In genomic region chr18:5297582-5297981, GRCh38 we compare ENCODE assay signal across 10 cellular contexts. TPM values are rescaled to one million over a fixed set of nuclear protein-coding genes. Genes with fewer than 3 reads are reported as not detected.
DNase-seq lines count a peak whose midpoint lies in the region; ATAC-seq and TF ChIP-seq lines count a peak whose summit lies in the region.
"Had no signal": no experiment of that assay in that cellular context is flagged by ENCODE, and none has a peak within 500 bp of the region (broad histone marks: within the 10 kb centered on the region; RNA-seq: fewer than 3 reads in every experiment).

No MANE protein-coding gene starts in this region.

- no peak for TF ChIP-seq CTCF in CD8-positive, alpha-beta T cell (IDR thresholded peaks at IDR 0.05)
- TF ChIP-seq CTCF in coronary artery (IDR thresholded peaks at IDR 0.05): no peak
- TF ChIP-seq CTCF in body of pancreas (IDR thresholded peaks at IDR 0.05): no peak

- peak overlapping the region; percentile 73 for H2AFZ ChIP-seq in neuron (ENCODE audit: low read depth, low read length)

- no peak overlapping the region for H3K27ac Mint-ChIP-seq in CD8-positive, alpha-beta T cell

- POLR2A ChIA-PET in CD8-positive, alpha-beta T cell (lab: Charles Lee): interaction anchor here (4.8 to 5.7 kb wide), 2 partner anchors 13 to 60 kb away, joined by 88 to 192 read pairs; no protein-coding TSS in a partner anchor

- no peaks in the 10 kb centered on the region for H3K27me3 ChIP-seq in CD8-positive, alpha-beta T cell (ENCODE audit: insufficient read depth, low read length)
- H3K27me3 ChIP-seq in neuron (ENCODE audit: insufficient read depth, low read length): no peaks in the 10 kb centered on the region
- H3K27me3 ChIP-seq in body of pancreas: no peaks in the 10 kb centered on the region

- no peak for ATAC-seq in CD8-positive, alpha-beta T cell
- ATAC-seq in GM18858 (IDR thresholded peaks at IDR 0.05; ENCODE audit: unreplicated experiment) (no peak), body of pancreas (no peak), left cardiac atrium (no peak)
- ATAC-seq: effector memory CD8-positive, alpha-beta T cell had no signal

- H3K4me1 ChIP-seq in CD8-positive, alpha-beta T cell (ENCODE audit: insufficient read depth, low read length): peaks cover 23% of the 10 kb centered on the region
- H3K4me1 ChIP-seq in neuron (ENCODE audit: insufficient read depth, low read length): peaks cover 8% of the 10 kb centered on the region
- H3K4me1 ChIP-seq in body of pancreas: peaks cover 21% of the 10 kb centered on the region

- peaks cover 24% of the 10 kb centered on the region for H3K4me1 Mint-ChIP-seq in CD8-positive, alpha-beta T cell (ENCODE audit: low read depth)

- no peaks in the 10 kb centered on the region for H3K36me3 ChIP-seq in CD8-positive, alpha-beta T cell (ENCODE audit: insufficient read depth, low read length)
- H3K36me3 ChIP-seq in neuron (ENCODE audit: insufficient read depth, low read length) (no peaks in the 10 kb centered on the region), body of pancreas (replicated peaks in 1 of 2; ENCODE audit: insufficient read depth in 1 of 2, low read depth in 2 of 2) (no peaks in the 10 kb centered on the region)

- H3K36me3 Mint-ChIP-seq in CD8-positive, alpha-beta T cell: peaks cover 12% of the 10 kb centered on the region

- no peak overlapping the region for H3K4me3 ChIP-seq in CD8-positive, alpha-beta T cell (ENCODE audit: low read depth, low read length)
- H3K4me3 ChIP-seq in coronary artery (no peak overlapping the region), neuron (ENCODE audit: low read length) (no peak overlapping the region), body of pancreas (no peak overlapping the region)

- peak overlapping the region; percentile 16 for H3K4me3 Mint-ChIP-seq in CD8-positive, alpha-beta T cell

- no peak overlapping the region for H3K27ac ChIP-seq in CD8-positive, alpha-beta T cell (ENCODE audit: low read depth, low read length)
- peak overlapping the region; percentile 83 to 98 for H3K27ac ChIP-seq in coronary artery
- H3K27ac ChIP-seq in body of pancreas: peak overlapping the region in 1 of 4 donors; percentile 98

- H3K9me3 ChIP-seq in CD8-positive, alpha-beta T cell (ENCODE audit: low read length): no peaks in the 10 kb centered on the region
- H3K9me3 ChIP-seq in neuron (ENCODE audit: low read length) (no peaks in the 10 kb centered on the region), body of pancreas (no peaks in the 10 kb centered on the region)

- CTCF ChIA-PET in CD8-positive, alpha-beta T cell (lab: Charles Lee): interaction anchor here (1.3 kb wide), 1 partner anchor 60 kb away, joined by 7 read pairs; no protein-coding TSS in a partner anchor

- H3K27me3 Mint-ChIP-seq in CD8-positive, alpha-beta T cell (ENCODE audit: low read depth): peaks cover 15% of the 10 kb centered on the region

- TF ChIP-seq POLR2A in body of pancreas (IDR thresholded peaks at IDR 0.05): no peak

- intact Hi-C loops in CD8-positive, alpha-beta T cell (cut with DNase I, micrococcal nuclease): loop anchor here (2.0 to 10.0 kb wide), 3 partner anchors 139 to 1850 kb away; no protein-coding TSS in a partner anchor
- intact Hi-C loops in body of pancreas (cut with DNase I) (no loop called here), left cardiac atrium (cut with DNase I) (no loop called here)

- DNase-seq in CD8-positive, alpha-beta T cell: no peak
- peak; percentile 68 for DNase-seq in NCI-H510A (lab: John Stamatoyannopoulos, UW)
- DNase-seq in coronary artery (ENCODE audit: low spot score): no peak
- DNase-seq in pons (ENCODE audit: low spot score): no peak
- no peak for DNase-seq in body of pancreas
- no peak for DNase-seq in left cardiac atrium
- DNase-seq: effector memory CD8-positive, alpha-beta T cell; NCI-H524 treated with DMSO at 0.1 percent for 48 hours had no signal

- no peaks in the 10 kb centered on the region for H3K9me3 Mint-ChIP-seq in CD8-positive, alpha-beta T cell
- H3K9me3 Mint-ChIP-seq: effector memory CD8-positive, alpha-beta T cell had no signal

- WGBS in body of pancreas, 2 donors: 94 to 96% methylated on average over 12 of the region's 12 CpGs

RNA-seq across cellular contexts. Expression of gene ZBTB14, which starts 2.1 kb away (rescaled TPM):
- 10 to 100 TPM; 20.4 to 21.6 TPM for total RNA-seq in CD8-positive, alpha-beta T cell
- total RNA-seq in body of pancreas: 10 to 100 TPM; 12.2 to 15.6 TPM
- 1 to 10 TPM; 6.9 to 8.0 TPM for total RNA-seq in left cardiac atrium

Comparison
In these comparisons a context has a peak if more than half of its experiments do, and no peak if none do; other contexts are left out.
1. intact Hi-C loops: an anchor here in CD8-positive, alpha-beta T cell (2.0 to 10.0 kb wide); none called in body of pancreas and left cardiac atrium.